ENCODE assay signal across 19 cellular contexts in genomic region chr2:14517731-14518130, GRCh38.
DNase-seq lines count a peak whose midpoint lies in the region; ATAC-seq and TF ChIP-seq lines count a peak whose summit lies in the region.
"Had no signal": no experiment of that assay in that cellular context is flagged by ENCODE, and none has a peak within 500 bp of the region (broad histone marks: within the 10 kb centered on the region; RNA-seq: fewer than 3 reads in every experiment).

No MANE protein-coding gene starts in this region.

- H3K27me3 ChIP-seq in RWPE2 (ENCODE audit: insufficient read depth, poor library complexity, severe bottlenecking) (no peaks in the 10 kb centered on the region), tibial artery (no peaks in the 10 kb centered on the region), Peyer's patch (no peaks in the 10 kb centered on the region)
- H3K27me3 ChIP-seq: SJSA1 had no signal

- TF ChIP-seq CTCF in AG10803 (conservative IDR thresholded peaks at IDR 0.05; ENCODE audit: low read length) (no peak), RWPE2 (IDR thresholded peaks at IDR 0.05; ENCODE audit: poor library complexity, severe bottlenecking) (no peak), fibroblast of villous mesenchyme (IDR thresholded peaks at IDR 0.05; ENCODE audit: insufficient read depth, low read depth, low read length) (no peak), tibial artery (IDR thresholded peaks at IDR 0.05) (no peak), Peyer's patch (IDR thresholded peaks at IDR 0.05) (no peak)

- H3K36me3 ChIP-seq in RWPE2 (ENCODE audit: low read depth): no peaks in the 10 kb centered on the region
- H3K36me3 ChIP-seq in tibial artery: no peaks in the 10 kb centered on the region
- H3K36me3 ChIP-seq in Peyer's patch: no peaks in the 10 kb centered on the region
- H3K36me3 ChIP-seq: SJSA1 had no signal

- intact Hi-C loops in tibial artery (cut with DNase I; ENCODE audit: low total_unique reads): no loop called here

- DNase-seq in AG10803 (ENCODE audit: low read depth): peak; percentile 68
- peak; percentile 29 for DNase-seq in HCEC 1CT
- no peak for DNase-seq in RWPE2 (ENCODE audit: low spot score)
- peak; percentile 61 for DNase-seq in fibroblast of villous mesenchyme (ENCODE audit: low read depth)
- DNase-seq in tibial artery: no peak
- no peak for DNase-seq in Peyer's patch
- DNase-seq in activated CD4-positive, alpha-beta T cell treated with anti-CD3 and anti-CD28 coated beads for 48 hours: no peak
- DNase-seq: DMS79, H7, Karpas-422, NCI-H1105, NCI-H2081 treated with DMSO at 0.1 percent for 48 hours, NCI-H510A, NCI-H748 treated with DMSO at 0.1 percent for 48 hours, PC-9, SW 1271 had no signal

- H3K4me1 ChIP-seq in RWPE2 (ENCODE audit: insufficient read depth, poor library complexity, severe bottlenecking) (peaks cover 31% of the 10 kb centered on the region), tibial artery (no peaks in the 10 kb centered on the region), Peyer's patch (no peaks in the 10 kb centered on the region)
- H3K4me1 ChIP-seq: SJSA1 had no signal

- no peak overlapping the region for H3K4me3 ChIP-seq in AG10803 (ENCODE audit: low read length)
- H3K4me3 ChIP-seq in RWPE2 (ENCODE audit: severe bottlenecking): no peak overlapping the region
- H3K4me3 ChIP-seq in fibroblast of villous mesenchyme (ENCODE audit: low read depth, low read length): no peak overlapping the region
- H3K4me3 ChIP-seq in tibial artery: no peak overlapping the region
- no peak overlapping the region for H3K4me3 ChIP-seq in Peyer's patch
- H3K4me3 ChIP-seq: PC-9, SJSA1 had no signal

- peak overlapping the region; percentile 91 for H3K27ac ChIP-seq in RWPE2 (ENCODE audit: poor library complexity, severe bottlenecking)
- H3K27ac ChIP-seq in tibial artery: no peak overlapping the region
- no peak overlapping the region for H3K27ac ChIP-seq in Peyer's patch
- H3K27ac ChIP-seq: C4-2B, PC-9, SJSA1 had no signal

- TF ChIP-seq POLR2A in Peyer's patch (IDR thresholded peaks at IDR 0.05): no peak

- ATAC-seq in RWPE2 (ENCODE audit: low read depth): peak; percentile 37; the same call in 2 of the 3 replicates
- no peak for ATAC-seq in GM21381 (IDR thresholded peaks at IDR 0.05; ENCODE audit: unreplicated experiment)

- H3K9me3 ChIP-seq in RWPE2 (ENCODE audit: severe bottlenecking) (no peaks in the 10 kb centered on the region), tibial artery (no peaks in the 10 kb centered on the region), Peyer's patch (no peaks in the 10 kb centered on the region)

Comparison
In these comparisons a context has a peak if more than half of its experiments do, and no peak if none do; other contexts are left out.
1. DNase-seq: peak in AG10803 (single experiment), HCEC 1CT (single experiment) and fibroblast of villous mesenchyme (single experiment); none in RWPE2 (single experiment), tibial artery (0 of 2), Peyer's patch (0 of 3) and activated CD4-positive, alpha-beta T cell treated with anti-CD3 and anti-CD28 coated beads for 48 hours (single experiment).